ENCODE assay signal across 9 cellular contexts in genomic region chr12:89494411-89495231, GRCh38.
DNase-seq lines count a peak whose midpoint lies in the region; ATAC-seq lines count a peak whose summit lies in the region.
"Had no signal": no experiment of that assay in that cellular context is flagged by ENCODE, and none has a peak within 500 bp of the region (broad histone marks: within the 10 kb centered on the region; RNA-seq: fewer than 3 reads in every experiment).

No MANE protein-coding gene starts in this region.

- H3K9me3 Mint-ChIP-seq in effector memory CD8-positive, alpha-beta T cell: no peaks in the 10 kb centered on the region
- H3K9me3 Mint-ChIP-seq: nephron had no signal

- peaks cover 16 to 19% of the 10 kb centered on the region in 2 donors for H3K4me1 Mint-ChIP-seq in effector memory CD8-positive, alpha-beta T cell (ENCODE audit: low read depth in 2 of 2)
- H3K4me1 Mint-ChIP-seq: nephron had no signal

- peaks cover 17% of the 10 kb centered on the region for H3K36me3 Mint-ChIP-seq in effector memory CD8-positive, alpha-beta T cell (ENCODE audit: insufficient read depth)

- DNase-seq in activated gamma-delta T cell treated with anti-CD3 and anti-CD28 coated beads, Interleukin-2, amount 50 U/mL, for 16 hours (ENCODE audit: low read depth): peak; percentile 8
- no peak for DNase-seq in activated gamma-delta T cell treated with Interleukin-2 at 50 U/mL for 16 hours
- DNase-seq in effector memory CD8-positive, alpha-beta T cell: no peak
- peak; percentile 9 for DNase-seq in stromal cell of bone marrow (ENCODE audit: low read depth)
- DNase-seq in NCI-H82 treated with DMSO at 0.1 percent for 48 hours (lab: John Stamatoyannopoulos, UW; ENCODE audit: unreplicated experiment): no peak
- no peak for DNase-seq in NCI-H2029 treated with DMSO at 0.1 percent for 48 hours (lab: John Stamatoyannopoulos, UW)
- no peak for DNase-seq in SIG-M5 treated with dmso at 0.1 percent for 504 hours (lab: John Stamatoyannopoulos, UW; ENCODE audit: unreplicated experiment)

- no peaks in the 10 kb centered on the region for H3K27me3 Mint-ChIP-seq in effector memory CD8-positive, alpha-beta T cell

- H3K4me3 Mint-ChIP-seq in effector memory CD8-positive, alpha-beta T cell: no peak overlapping the region
- H3K4me3 Mint-ChIP-seq: nephron had no signal

- H3K27ac Mint-ChIP-seq in effector memory CD8-positive, alpha-beta T cell: peak overlapping the region; percentile 17 to 82
- H3K27ac Mint-ChIP-seq: nephron had no signal

- peak; percentile 54 for ATAC-seq in HG03521 (IDR thresholded peaks at IDR 0.05; ENCODE audit: unreplicated experiment)
- peak; percentile 81 for ATAC-seq in effector memory CD8-positive, alpha-beta T cell (replicated peaks)

Comparison
In these comparisons a context has a peak if more than half of its experiments do, and no peak if none do; other contexts are left out.
1. DNase-seq: peak in activated gamma-delta T cell treated with anti-CD3 and anti-CD28 coated beads, Interleukin-2, amount 50 U/mL, for 16 hours (single experiment) and stromal cell of bone marrow (single experiment); none in activated gamma-delta T cell treated with Interleukin-2 at 50 U/mL for 16 hours (single experiment), effector memory CD8-positive, alpha-beta T cell (0 of 3), NCI-H82 treated with DMSO at 0.1 percent for 48 hours (single experiment), NCI-H2029 treated with DMSO at 0.1 percent for 48 hours (single experiment) and SIG-M5 treated with dmso at 0.1 percent for 504 hours (single experiment).